Comparison of ENCODE assay signal across 8 cellular contexts in the genomic region with DNA sequence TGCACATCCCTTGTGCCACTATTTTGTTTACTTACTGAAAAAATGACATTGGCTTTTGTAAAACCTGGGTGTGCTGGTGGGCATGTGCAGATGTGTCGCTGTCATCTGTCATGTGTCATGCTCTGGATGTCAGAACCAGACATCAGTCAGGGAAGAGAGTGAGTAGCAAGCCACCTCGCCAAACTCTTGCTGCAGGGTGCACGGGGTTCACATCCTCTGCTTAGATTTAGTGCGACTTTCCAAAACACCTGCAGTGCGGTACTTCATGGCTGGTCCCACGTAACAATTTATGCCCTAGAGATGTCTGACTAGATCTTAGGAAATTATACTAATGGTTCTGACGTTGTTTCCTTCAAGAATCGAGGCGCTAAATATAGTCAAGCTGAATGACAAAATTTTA.
A peak's percentile ranks its signal among the peaks of the same experiment; 100 is the strongest.
DNase-seq lines count a peak whose midpoint lies in the region; ATAC-seq and TF ChIP-seq lines count a peak whose summit lies in the region.

No MANE protein-coding gene starts in this region.

- WGBS in heart right ventricle, 2 donors, result 36% methylated on average over 9 of the region's 9 CpGs
- 77 to 79% methylated on average over 9 of the region's 9 CpGs for WGBS in aorta, 2 donors

- peak; percentile 70 for DNase-seq in Jurkat, Clone E6-1 (ENCODE audit: low read depth, low spot score)
- DNase-seq in activated T-cell treated with anti-CD3 and anti-CD28 coated beads for 24 hours (ENCODE audit: low read depth), result peak; percentile 45
- DNase-seq in heart right ventricle, result no peak
- peak; percentile 41 for DNase-seq in stimulated activated CD4-positive, alpha-beta T cell treated with anti-CD3 and anti-CD28 coated beads, Interleukin-4, amount 100 ng/mL, for 1 hour
- no peak for DNase-seq in NCI-H510A (lab: John Stamatoyannopoulos, UW)
- DNase-seq in KBM-7, result no peak
- no peak for DNase-seq in aorta

- H3K4me3 ChIP-seq in Jurkat, Clone E6-1 (ENCODE audit: low read length), result no peak overlapping the region
- no peak overlapping the region for H3K4me3 ChIP-seq in heart right ventricle
- H3K4me3 ChIP-seq in aorta (ENCODE audit: low read length in 2 of 2), result no peak overlapping the region

- ATAC-seq in heart right ventricle (peak in 5 of 8 donors; percentile 22 to 52 (median 37)), HG03159 (IDR thresholded peaks at IDR 0.05; ENCODE audit: unreplicated experiment) (no peak), aorta (ENCODE audit: low FRiP score) (no peak)

- H3K9me3 ChIP-seq in heart right ventricle (no peaks in the 10 kb centered on the region), aorta (ENCODE audit: control insufficient read depth, low read length) (no peaks in the 10 kb centered on the region)

- H3K27me3 ChIP-seq in heart right ventricle, result no peaks in the 10 kb centered on the region
- no peaks in the 10 kb centered on the region for H3K27me3 ChIP-seq in aorta (ENCODE audit: control insufficient read depth in 1 of 2, insufficient read depth in 2 of 2, low read length in 1 of 2)

- no peak for TF ChIP-seq CTCF in heart right ventricle (IDR thresholded peaks at IDR 0.05)

- in situ Hi-C loops in KBM-7 (cut with MboI; ENCODE audit: low pct_unique_long_range_greater_than_20kb, low sequenced_read_pairs), result no loop called here

- H3K4me1 ChIP-seq in heart right ventricle (peaks cover 14 to 67% (median 57%) of the 10 kb centered on the region in 9 donors), aorta (ENCODE audit: control insufficient read depth in 1 of 2, insufficient read depth in 2 of 2, low read length in 2 of 2) (peaks cover 0 to 9% of the 10 kb centered on the region in 2 donors)

- peak overlapping the region; percentile 39 to 91 (median 84) for H3K27ac ChIP-seq in heart right ventricle
- H3K27ac ChIP-seq in aorta (ENCODE audit: low read depth in 1 of 2, low read length in 2 of 2), result peak overlapping the region in 1 of 2 donors; percentile 4

- no peaks in the 10 kb centered on the region for H3K36me3 ChIP-seq in heart right ventricle
- H3K36me3 ChIP-seq in aorta (ENCODE audit: control insufficient read depth in 1 of 2, insufficient read depth in 2 of 2, low read length in 1 of 2), result no peaks in the 10 kb centered on the region

- intact Hi-C loops in heart right ventricle (cut with DNase I), result loop anchor here in 1 of 10 donors (2.0 kb wide), 1 partner anchor 31 kb away; no protein-coding TSS in a partner anchor
- intact Hi-C loops in aorta (cut with DNase I), result loop anchor here in 1 of 2 donors (2.0 kb wide), 1 partner anchor 291 kb away; no protein-coding TSS in a partner anchor

Comparison
In these comparisons a context has a peak if more than half of its experiments do, and no peak if none do; other contexts are left out.
1. DNase-seq: peak in Jurkat, Clone E6-1 (single experiment), activated T-cell treated with anti-CD3 and anti-CD28 coated beads for 24 hours (single experiment) and stimulated activated CD4-positive, alpha-beta T cell treated with anti-CD3 and anti-CD28 coated beads, Interleukin-4, amount 100 ng/mL, for 1 hour (single experiment); none in heart right ventricle (0 of 2), NCI-H510A (single experiment), KBM-7 (single experiment) and aorta (0 of 2).
2. ATAC-seq: peak in heart right ventricle (5 of 8); none in HG03159 (single experiment) and aorta (single experiment).